Comparison of ENCODE assay signal across 16 cellular contexts in genomic region chr4:108111781-108112180, GRCh38. TPM values are rescaled to one million over a fixed set of nuclear protein-coding genes. Genes with fewer than 3 reads are reported as not detected.
A peak's percentile ranks its signal among the peaks of the same experiment; 100 is the strongest.
DNase-seq lines count a peak whose midpoint lies in the region; ATAC-seq lines count a peak whose summit lies in the region.
"Had no signal": no experiment of that assay in that cellular context is flagged by ENCODE, and none has a peak within 500 bp of the region (broad histone marks: within the 10 kb centered on the region; RNA-seq: fewer than 3 reads in every experiment).

No MANE protein-coding gene starts in this region.

- no peaks in the 10 kb centered on the region for H3K27me3 Mint-ChIP-seq in activated naive CD4-positive, alpha-beta T cell treated with anti-CD3 and anti-CD28 coated beads, Interleukin-2, amount 10 ng/mL, durations not matched to agents 7 days and 5 days
- no peaks in the 10 kb centered on the region for H3K27me3 Mint-ChIP-seq in activated naive CD8-positive, alpha-beta T cell
- no peaks in the 10 kb centered on the region for H3K27me3 Mint-ChIP-seq in naive thymus-derived CD8-positive, alpha-beta T cell

- peaks cover 64% of the 10 kb centered on the region for H3K36me3 Mint-ChIP-seq in activated naive CD4-positive, alpha-beta T cell treated with anti-CD3 and anti-CD28 coated beads, Interleukin-2, amount 10 ng/mL, durations not matched to agents 7 days and 5 days
- H3K36me3 Mint-ChIP-seq in activated naive CD8-positive, alpha-beta T cell: peaks cover 20% of the 10 kb centered on the region
- peaks cover 0 to 69% (median 20%) of the 10 kb centered on the region in 3 donors for H3K36me3 Mint-ChIP-seq in naive thymus-derived CD8-positive, alpha-beta T cell

- no peaks in the 10 kb centered on the region for H3K9me3 ChIP-seq in KOPT-K1 (ENCODE audit: insufficient read depth, low read length, poor library complexity, severe bottlenecking)

- peak overlapping the region; percentile 89 for H3K27ac ChIP-seq in KOPT-K1 (ENCODE audit: low read depth, low read length, poor library complexity, severe bottlenecking)

- no peak for DNase-seq in activated naive CD4-positive, alpha-beta T cell treated with anti-CD3 and anti-CD28 coated beads, Interleukin-2, amount 10 ng/mL, durations not matched to agents 7 days and 5 days
- DNase-seq in activated naive CD4-positive, alpha-beta T cell (lab: John Stamatoyannopoulos, UW): no peak
- no peak for DNase-seq in naive thymus-derived CD8-positive, alpha-beta T cell
- DNase-seq in NCI-H226 (no peak), NCI-H524 (lab: John Stamatoyannopoulos, UW) (no peak)
- no peak for DNase-seq in stimulated activated CD4-positive, alpha-beta T cell treated with anti-CD3 and anti-CD28 coated beads, Interleukin-1b, Interleukin-23, amount 100 ng/mL, for 48 hours
- DNase-seq: H9, IMR-90, NCI-H1417, NCI-H1930, NCI-H2171, NCI-H82, Right ventricle myocardium superior had no signal

- no peak for ATAC-seq in naive thymus-derived CD8-positive, alpha-beta T cell
- ATAC-seq: Panc1 had no signal

- H3K36me3 ChIP-seq in KOPT-K1 (ENCODE audit: insufficient read depth, low read length): peaks cover 82% of the 10 kb centered on the region

- POLR2A ChIA-PET in naive thymus-derived CD8-positive, alpha-beta T cell (lab: Charles Lee): interaction anchor here (1.1 to 15.6 kb wide), 13 partner anchors 10 to 66 kb away, joined by 3 to 206 read pairs (median 12); partner anchors contain the start of gene LEF1

- CTCF ChIA-PET in activated naive CD4-positive, alpha-beta T cell treated with anti-CD3 and anti-CD28 coated beads, Interleukin-2, amount 10 ng/mL, durations not matched to agents 7 days and 5 days (lab: Charles Lee): interaction anchor here (1.5 to 1.7 kb wide), 2 partner anchors 40 to 46 kb away, joined by 3 to 4 read pairs; no protein-coding TSS in a partner anchor

- no peaks in the 10 kb centered on the region for H3K9me3 Mint-ChIP-seq in activated naive CD4-positive, alpha-beta T cell treated with anti-CD3 and anti-CD28 coated beads, Interleukin-2, amount 10 ng/mL, durations not matched to agents 7 days and 5 days
- no peaks in the 10 kb centered on the region for H3K9me3 Mint-ChIP-seq in activated naive CD8-positive, alpha-beta T cell (ENCODE audit: low read depth)
- H3K9me3 Mint-ChIP-seq in naive thymus-derived CD8-positive, alpha-beta T cell: no peaks in the 10 kb centered on the region
- H3K9me3 Mint-ChIP-seq: H9 had no signal

- peak overlapping the region; percentile 43 for H3K4me3 Mint-ChIP-seq in activated naive CD4-positive, alpha-beta T cell treated with anti-CD3 and anti-CD28 coated beads, Interleukin-2, amount 10 ng/mL, durations not matched to agents 7 days and 5 days
- peak overlapping the region; percentile 50 for H3K4me3 Mint-ChIP-seq in activated naive CD8-positive, alpha-beta T cell
- peak overlapping the region; percentile 26 to 87 (median 75) for H3K4me3 Mint-ChIP-seq in naive thymus-derived CD8-positive, alpha-beta T cell
- H3K4me3 Mint-ChIP-seq: H9 had no signal

- peaks cover 95% of the 10 kb centered on the region for H3K4me1 Mint-ChIP-seq in activated naive CD4-positive, alpha-beta T cell treated with anti-CD3 and anti-CD28 coated beads, Interleukin-2, amount 10 ng/mL, durations not matched to agents 7 days and 5 days
- peaks cover 96% of the 10 kb centered on the region for H3K4me1 Mint-ChIP-seq in activated naive CD8-positive, alpha-beta T cell (ENCODE audit: low read depth)
- peaks cover 64 to 100% (median 94%) of the 10 kb centered on the region in 4 donors for H3K4me1 Mint-ChIP-seq in naive thymus-derived CD8-positive, alpha-beta T cell

- H3K27ac Mint-ChIP-seq in activated naive CD4-positive, alpha-beta T cell treated with anti-CD3 and anti-CD28 coated beads, Interleukin-2, amount 10 ng/mL, durations not matched to agents 7 days and 5 days: peak overlapping the region; percentile 95
- H3K27ac Mint-ChIP-seq in activated naive CD8-positive, alpha-beta T cell: peak overlapping the region; percentile 96
- H3K27ac Mint-ChIP-seq in naive thymus-derived CD8-positive, alpha-beta T cell: peak overlapping the region; percentile 68 to 98 (median 94)

RNA-seq across cellular contexts. Expression of gene LEF1, which starts 57.0 kb away (rescaled TPM):
- total RNA-seq in naive thymus-derived CD8-positive, alpha-beta T cell: 100 to 1,000 TPM; 828 to 859 TPM
- polyA plus RNA-seq in naive thymus-derived CD8-positive, alpha-beta T cell: 100 to 1,000 TPM; 400 to 836 (median 554) TPM
